ENCODE assay signal across 1 cellular context in genomic region chr11:73189723-73190556, GRCh38.
TF ChIP-seq lines count a peak whose summit lies in the region.

No MANE protein-coding gene starts in this region.

TF ChIP-seq in IMR-90, 13 proteins besides CTCF, POLR2A, EP300 and RAD21 (continued from another document):
- TF ChIP-seq MAZ (IDR thresholded peaks at IDR 0.05; ENCODE audit: borderline replicate concordance, low read depth, low read length) (no peak), CEBPB (IDR thresholded peaks at IDR 0.05; ENCODE audit: low read depth, low read length) (no peak), FOS (IDR thresholded peaks at IDR 0.05; ENCODE audit: low read depth, low read length) (no peak), USF2 (IDR thresholded peaks at IDR 0.05; ENCODE audit: low read depth, low read length) (no peak), CHD1 (IDR thresholded peaks at IDR 0.05; ENCODE audit: low read depth, low read length) (no peak), ELK1 (IDR thresholded peaks at IDR 0.05; ENCODE audit: borderline replicate concordance, low read depth, low read length) (no peak)
